In the genomic region with DNA sequence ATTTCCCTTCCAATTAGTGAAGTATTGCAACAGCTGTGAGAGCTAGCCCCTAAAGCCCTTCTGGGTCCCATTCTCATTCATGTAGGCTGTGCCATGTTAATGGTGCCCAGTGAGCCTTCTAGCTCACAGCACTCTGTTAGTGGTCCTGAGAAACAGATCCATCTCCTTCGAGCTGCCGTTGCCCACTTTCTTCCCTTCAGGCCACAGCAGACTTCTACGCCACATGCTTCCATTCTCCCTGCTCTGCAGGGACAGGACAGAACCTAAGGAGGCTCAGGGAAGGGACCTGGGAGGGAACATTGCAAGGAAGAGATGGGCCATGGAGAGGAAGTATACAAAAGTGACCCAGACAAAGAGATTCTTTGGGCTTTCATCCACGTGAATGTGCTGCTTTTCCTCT, we compare ENCODE assay signal across 36 cellular contexts. TPM values are rescaled to one million over a fixed set of nuclear protein-coding genes. Genes with fewer than 3 reads are reported as not detected.
"Had no signal": no experiment of that assay in that cellular context is flagged by ENCODE, and none has a peak within 500 bp of the region (broad histone marks: within the 10 kb centered on the region; RNA-seq: fewer than 3 reads in every experiment).

No MANE protein-coding gene starts in this region.

- H3K4me3 ChIP-seq: esophagus muscularis mucosa, gastroesophageal sphincter, heart right ventricle, mucosa of descending colon, prostate gland, sigmoid colon, skin epidermis, spleen, thoracic aorta, tibial nerve, upper lobe of right lung, vagina had no signal

- H3K36me3 ChIP-seq: esophagus muscularis mucosa, gastroesophageal sphincter, heart right ventricle, prostate gland, sigmoid colon, thoracic aorta, tibial nerve, upper lobe of right lung, vagina had no signal

- ATAC-seq: foreskin keratinocyte; gastroesophageal sphincter; heart right ventricle; natural killer cell treated with Interleukin-12 subunit alpha and Interleukin-12 subunit beta and Interleukin-15 and Interleukin-18, amount 100 ng/mL, for 72 hours; stimulated activated memory B cell treated with anti-CD40 and anti-IgM and Interleukin-4, amounts not matched to agents 10 μg/mL and 1 μg/mL and 100 μg/mL, for 72 hours; stimulated activated naive CD8-positive, alpha-beta T cell treated with anti-CD3 and anti-CD28 coated beads, Interleukin-15, Interleukin-2, amounts not matched to agents 100 U/mL and 50 U/mL, for 24 hours; upper lobe of right lung had no signal

- H3K9me3 ChIP-seq: esophagus muscularis mucosa, gastroesophageal sphincter, heart right ventricle, mucosa of descending colon, prostate gland, sigmoid colon, spleen, thoracic aorta, tibial nerve, upper lobe of right lung, vagina had no signal

- H3K27me3 ChIP-seq: esophagus muscularis mucosa, foreskin keratinocyte, gastroesophageal sphincter, heart right ventricle, sigmoid colon, spleen, tibial nerve, upper lobe of right lung, vagina had no signal

- H3K4me1 ChIP-seq: foreskin keratinocyte, upper lobe of right lung had no signal

- H3K27ac ChIP-seq: esophagus muscularis mucosa, foreskin keratinocyte, gastroesophageal sphincter, heart right ventricle, prostate gland, sigmoid colon, skin epidermis, spleen, thoracic aorta, tibial nerve, upper lobe of right lung, vagina had no signal

- DNase-seq: central memory CD4-positive, alpha-beta T cell; effector CD8-positive, alpha-beta T cell; endodermal cell; foreskin keratinocyte; glutamatergic neuron; heart right ventricle; hypothalamus; immature natural killer cell; islet precursor cell; kidney glomerular epithelial cell; mammary epithelial cell; mucosa of descending colon; naive B cell; right cardiac atrium; sigmoid colon; spleen; stimulated activated CD4-positive, alpha-beta T cell treated with anti-CD3 and anti-CD28 coated beads, Interleukin-4, amount 100 ng/mL, for 4 hours; stimulated activated naive CD8-positive, alpha-beta T cell treated with anti-CD3 and anti-CD28 coated beads, Interleukin-15, Interleukin-2, amounts not matched to agents 100 U/mL and 50 U/mL, for 24 hours; substantia nigra; upper lobe of right lung had no signal

- FAIRE-seq: colon, endothelial cell of umbilical vein had no signal

RNA-seq across cellular contexts. Expression of a gene that starts 38.4 kb away (rescaled TPM):
- total RNA-seq: endodermal cell; endothelial cell of umbilical vein; epithelial cell of proximal tubule; fibroblast of lung; foreskin keratinocyte; heart right ventricle; mammary epithelial cell; mesenteric fat pad; natural killer cell treated with Interleukin-12 subunit alpha and Interleukin-12 subunit beta and Interleukin-15 and Interleukin-18, amount 100 ng/mL, for 72 hours; neural crest cell; osteoblast; spleen; tibial nerve; upper lobe of right lung had no signal
- polyA plus RNA-seq: endothelial cell of umbilical vein, fibroblast of lung, foreskin keratinocyte, mammary epithelial cell, spleen had no signal
